In genomic region chr17:6421700-6422604, GRCh38 we compare ENCODE assay signal across 8 cellular contexts. TPM values are rescaled to one million over a fixed set of nuclear protein-coding genes. Genes with fewer than 3 reads are reported as not detected.
DNase-seq lines count a peak whose midpoint lies in the region; ATAC-seq, FAIRE-seq and TF ChIP-seq lines count a peak whose summit lies in the region.

No MANE protein-coding gene starts in this region.

- no peak overlapping the region for H3K27ac ChIP-seq in coronary artery

- ATAC-seq in GM21423 (IDR thresholded peaks at IDR 0.05; ENCODE audit: unreplicated experiment): no peak

- TF ChIP-seq CTCF in coronary artery (IDR thresholded peaks at IDR 0.05) (peak; percentile 83), lower leg skin (IDR thresholded peaks at IDR 0.05) (no peak)

- WGBS in lower leg skin, 2 donors: 26 to 28% methylated on average over 11 to 13 of the region's 13 CpGs

- intact Hi-C loops in lower leg skin (cut with DNase I; ENCODE audit: low total_unique reads): loop anchor here (2.0 to 10.0 kb wide), 2 partner anchors 833 to 1177 kb away; no protein-coding TSS in a partner anchor

- DNase-seq in ACHN (peak; percentile 82), GM19239 (ENCODE audit: insufficient read length, low spot score) (peak; percentile 86), NCI-H460 (ENCODE audit: extremely low read depth, low read depth) (peak; percentile 76), coronary artery (ENCODE audit: low spot score) (no peak), lower leg skin (ENCODE audit: low spot score in 2 of 2) (peak; percentile 66 to 95)
- peak; percentile 83 for DNase-seq in activated CD4-positive, alpha-beta T cell treated with anti-CD3 and anti-CD28 coated beads for 48 hours
- peak; percentile 54 for DNase-seq in stimulated activated CD8-positive, alpha-beta memory T cell treated with anti-CD3 and anti-CD28 coated beads, Interleukin-12 subunit alpha, Interleukin-12 subunit beta, amount 100 ng/mL, for 1 hour (ENCODE audit: low read depth)

- FAIRE-seq in GM19239 (lab: Jason Lieb, UNC): peak; percentile 48

- in situ Hi-C loops in ACHN (cut with HindIII; ENCODE audit: low pct_ligation_motif_present, low pct_unique_long_range_greater_than_20kb, low sequenced_read_pairs): no loop called here

- TF ChIP-seq POLR2A in lower leg skin (IDR thresholded peaks at IDR 0.05): no peak

- H3K4me3 ChIP-seq in coronary artery: no peak overlapping the region
- H3K4me3 ChIP-seq in lower leg skin (ENCODE audit: low read depth, poor library complexity, severe bottlenecking): no peak overlapping the region

RNA-seq across cellular contexts. Expression of gene AIPL1, which starts 13.0 kb away (rescaled TPM):
- not detected in 2 replicates for total RNA-seq in NCI-H460 (2014; rRNA removed; shearing (Covaris generic))
- not detected in 2 replicates for polyA plus RNA-seq in NCI-H460 (2014; cell fraction: nucleus; rRNA removed)
- total RNA-seq in lower leg skin: not detected

RNA-seq across cellular contexts. Expression of gene PIMREG, which starts 22.3 kb away (rescaled TPM):
- 33.9 and 36.5 TPM in 2 replicates for total RNA-seq in NCI-H460 (2014; rRNA removed; shearing (Covaris generic))
- 79.2 and 86.6 TPM in 2 replicates for polyA plus RNA-seq in NCI-H460 (2014; cell fraction: nucleus; rRNA removed)
- 1 to 10 TPM in 1 of 4 donors, under 1 TPM in 3; 0.21 to 2.8 (median 0.84) TPM for total RNA-seq in lower leg skin
